ENCODE assay signal across 28 cellular contexts in the genomic region with DNA sequence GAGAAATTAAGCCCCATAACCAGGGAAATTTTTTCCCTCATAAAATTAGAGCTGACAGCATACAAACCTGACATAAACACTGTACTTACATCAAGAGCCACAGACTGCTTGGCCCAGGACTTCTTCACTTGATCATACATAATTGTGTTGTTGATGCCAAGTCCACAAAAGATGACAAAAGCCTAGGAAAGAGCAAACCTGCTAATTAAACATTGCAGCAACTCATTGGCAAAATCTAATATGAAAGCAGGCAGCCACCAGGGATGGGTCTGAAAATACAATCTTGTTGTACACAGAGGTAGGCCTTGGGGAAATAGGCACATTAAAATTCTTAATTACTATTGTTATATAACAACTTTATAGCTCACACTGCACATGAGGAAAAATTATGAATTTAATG.
"Had no signal": no experiment of that assay in that cellular context is flagged by ENCODE, and none has a peak within 500 bp of the region (broad histone marks: within the 10 kb centered on the region; RNA-seq: fewer than 3 reads in every experiment).

No MANE protein-coding gene starts in this region.

- ATAC-seq: gastroesophageal sphincter; lower lobe of right lung; natural killer cell; psoas muscle; stimulated activated naive B cell treated with anti-CD40 and anti-IgM and Interleukin-4, amounts not matched to agents 10 μg/mL and 1 μg/mL and 100 μg/mL, for 72 hours had no signal

- H3K36me3 ChIP-seq: gastroesophageal sphincter, lower lobe of right lung, neural progenitor cell, stomach, thyroid gland, upper lobe of left lung, vagina had no signal

- H3K27ac ChIP-seq: gastroesophageal sphincter, lower lobe of right lung, neural progenitor cell, parathyroid adenoma, psoas muscle, stomach, thyroid gland, upper lobe of left lung, vagina had no signal

- H3K9me3 Mint-ChIP-seq: activated CD4-positive, alpha-beta memory T cell treated with anti-CD3 and anti-CD28 coated beads for 36 hours; activated CD4-positive, alpha-beta T cell treated with anti-CD3 and anti-CD28 coated beads, Interleukin-2, amount 10 ng/mL, durations not matched to agents 24 days and 14 days; activated T-cell treated with anti-CD3 and anti-CD28 coated beads, Interleukin-2, amount 50 U/mL, for 24 hours; natural killer cell; stimulated activated naive B cell treated with anti-CD40 and anti-IgM and Interleukin-4, amounts not matched to agents 10 μg/mL and 1 μg/mL and 100 μg/mL, for 72 hours had no signal

- H3K9me3 ChIP-seq: gastroesophageal sphincter, lower lobe of right lung, psoas muscle, thyroid gland, upper lobe of left lung, vagina had no signal

- H3K4me1 Mint-ChIP-seq: activated CD4-positive, alpha-beta T cell treated with anti-CD3 and anti-CD28 coated beads, Interleukin-2, amount 10 ng/mL, durations not matched to agents 24 days and 14 days; immature natural killer cell; natural killer cell; neural progenitor cell; stimulated activated naive B cell treated with anti-CD40 and anti-IgM and Interleukin-4, amounts not matched to agents 10 μg/mL and 1 μg/mL and 100 μg/mL, for 72 hours had no signal

- H3K4me3 Mint-ChIP-seq: activated CD4-positive, alpha-beta memory T cell treated with anti-CD3 and anti-CD28 coated beads for 36 hours; activated CD4-positive, alpha-beta T cell treated with anti-CD3 and anti-CD28 coated beads, Interleukin-2, amount 10 ng/mL, durations not matched to agents 24 days and 14 days; activated T-cell treated with anti-CD3 and anti-CD28 coated beads, Interleukin-2, amount 50 U/mL, for 24 hours; immature natural killer cell; natural killer cell; neural progenitor cell; stimulated activated naive B cell treated with anti-CD40 and anti-IgM and Interleukin-4, amounts not matched to agents 10 μg/mL and 1 μg/mL and 100 μg/mL, for 72 hours had no signal

- H3K36me3 Mint-ChIP-seq: activated CD4-positive, alpha-beta memory T cell treated with anti-CD3 and anti-CD28 coated beads for 36 hours; immature natural killer cell; natural killer cell; neural progenitor cell; stimulated activated naive B cell treated with anti-CD40 and anti-IgM and Interleukin-4, amounts not matched to agents 10 μg/mL and 1 μg/mL and 100 μg/mL, for 72 hours had no signal

- H3K4me3 ChIP-seq: gastroesophageal sphincter, lower lobe of right lung, neural progenitor cell, psoas muscle, smooth muscle cell, stomach, thyroid gland, upper lobe of left lung, vagina had no signal

- H3K27ac Mint-ChIP-seq: activated CD4-positive, alpha-beta memory T cell treated with anti-CD3 and anti-CD28 coated beads for 36 hours; activated CD4-positive, alpha-beta T cell treated with anti-CD3 and anti-CD28 coated beads, Interleukin-2, amount 10 ng/mL, durations not matched to agents 24 days and 14 days; activated T-cell treated with anti-CD3 and anti-CD28 coated beads, Interleukin-2, amount 50 U/mL, for 24 hours; immature natural killer cell; natural killer cell; neural progenitor cell; stimulated activated naive B cell treated with anti-CD40 and anti-IgM and Interleukin-4, amounts not matched to agents 10 μg/mL and 1 μg/mL and 100 μg/mL, for 72 hours had no signal

- H3K27me3 ChIP-seq: gastroesophageal sphincter, stomach, thyroid gland, upper lobe of left lung, vagina had no signal

- DNase-seq: activated CD4-positive, alpha-beta memory T cell treated with anti-CD3 and anti-CD28 coated beads for 36 hours; activated CD4-positive, alpha-beta T cell treated with anti-CD3 and anti-CD28 coated beads, Interleukin-2, amount 10 ng/mL, durations not matched to agents 24 days and 14 days; activated CD4-positive, CD25-positive, alpha-beta regulatory T cell treated with anti-CD3 and anti-CD28 coated beads, Interleukin-2, amount 50 U/mL, for 72 hours; activated CD8-positive, alpha-beta memory T cell treated with anti-CD3 and anti-CD28 coated beads, Interleukin-2, amount 50 U/mL, for 48 hours; activated gamma-delta T cell; activated naive CD4-positive, alpha-beta T cell treated with anti-CD3 and anti-CD28 coated beads, Interleukin-2, amount 50 U/mL, for 16 hours; activated T-cell treated with anti-CD3 and anti-CD28 coated beads, Interleukin-2, amount 50 U/mL, for 24 hours; amniotic stem cell; caudate nucleus; cortex of kidney; hypothalamus; immature natural killer cell; lower lobe of right lung; mesenchymal stem cell; natural killer cell; occipital lobe; psoas muscle; stimulated activated CD4-positive, alpha-beta T cell treated with anti-CD3 and anti-CD28 coated beads, Interleukin-1b, Interleukin-23, amount 100 ng/mL, for 48 hours; stimulated activated CD4-positive, alpha-beta T cell treated with anti-CD3 and anti-CD28 coated beads, Interleukin-4, amount 100 ng/mL, for 4 hours; stimulated activated naive B cell treated with anti-CD40 and anti-IgM and Interleukin-4, amounts not matched to agents 10 μg/mL and 1 μg/mL and 100 μg/mL, for 72 hours; stomach; upper lobe of left lung had no signal

- H3K4me1 ChIP-seq: gastroesophageal sphincter, lower lobe of right lung, neural progenitor cell, parathyroid adenoma, psoas muscle, stomach, upper lobe of left lung, vagina had no signal
